17 cellular contexts compared by ENCODE assay signal in genomic region chr5:147973086-147973485, GRCh38.
DNase-seq lines count a peak whose midpoint lies in the region; ATAC-seq and TF ChIP-seq lines count a peak whose summit lies in the region.
"Had no signal": no experiment of that assay in that cellular context is flagged by ENCODE, and none has a peak within 500 bp of the region (broad histone marks: within the 10 kb centered on the region; RNA-seq: fewer than 3 reads in every experiment).

No MANE protein-coding gene starts in this region.

- DNase-seq in NCI-H2171 treated with DMSO at 0.1 percent for 48 hours (lab: John Stamatoyannopoulos, UW), result peak; percentile 6
- no peak for DNase-seq in NCI-H2171 (lab: John Stamatoyannopoulos, UW)
- peak; percentile 32 for DNase-seq in NCI-H2029 treated with DMSO at 0.1 percent for 48 hours (lab: John Stamatoyannopoulos, UW)
- peak; percentile 71 for DNase-seq in NCI-H69 (lab: John Stamatoyannopoulos, UW)
- DNase-seq in epithelial cell of prostate (ENCODE audit: low read depth, low spot score), result no peak
- DNase-seq in amniotic stem cell (lab: John Stamatoyannopoulos, UW), result no peak
- DNase-seq in uterus, result no peak
- DNase-seq: 8988T, Kasumi-1, MM.1S, NCI-H1092, NCI-H1694 treated with DMSO at 0.1 percent for 48 hours, OCI-M1, T-helper 1 cell, T-helper 9 cell had no signal

- intact Hi-C loops in uterus (cut with DNase I; ENCODE audit: low total_unique reads), result no loop called here

- H3K27ac ChIP-seq in epithelial cell of prostate (peak overlapping the region; percentile 80), uterus (no peak overlapping the region)

- no peak for ATAC-seq in HG02870 (IDR thresholded peaks at IDR 0.05; ENCODE audit: unreplicated experiment)
- ATAC-seq: SK-N-SH treated with all-trans-retinoic acid at 6 μM for 48 hours had no signal

- H3K4me3 ChIP-seq in uterus, result no peak overlapping the region

- H3K4me1 ChIP-seq in uterus, result no peaks in the 10 kb centered on the region

- TF ChIP-seq CTCF in uterus (IDR thresholded peaks at IDR 0.05), result no peak

- no peak for TF ChIP-seq POLR2A in uterus (IDR thresholded peaks at IDR 0.05)

- H3K27me3 ChIP-seq in uterus, result no peaks in the 10 kb centered on the region

- H3K36me3 ChIP-seq in uterus, result no peaks in the 10 kb centered on the region

- no peaks in the 10 kb centered on the region for H3K9me3 ChIP-seq in uterus

Comparison
In these comparisons a context has a peak if more than half of its experiments do, and no peak if none do; other contexts are left out.
1. DNase-seq: peak in NCI-H2171 treated with DMSO at 0.1 percent for 48 hours (single experiment), NCI-H2029 treated with DMSO at 0.1 percent for 48 hours (single experiment) and NCI-H69 (single experiment); none in NCI-H2171 (single experiment), epithelial cell of prostate (single experiment), amniotic stem cell (single experiment) and uterus (0 of 2).